Comparison of ENCODE assay signal across 8 cellular contexts in genomic region chr11:66676279-66676919, GRCh38. TPM values are rescaled to one million over a fixed set of nuclear protein-coding genes. Genes with fewer than 3 reads are reported as not detected.
A peak's percentile ranks its signal among the peaks of the same experiment; 100 is the strongest.
DNase-seq lines count a peak whose midpoint lies in the region; TF ChIP-seq lines count a peak whose summit lies in the region.

No MANE protein-coding gene starts in this region.

- H3K9me3 ChIP-seq in NT2/D1 (ENCODE audit: insufficient read depth, low read length), result peaks cover 6% of the 10 kb centered on the region; the same call in 1 of the 2 replicates
- no peaks in the 10 kb centered on the region for H3K9me3 ChIP-seq in ectodermal cell (ENCODE audit: control insufficient read depth, low read length)
- no peaks in the 10 kb centered on the region for H3K9me3 ChIP-seq in MM.1S (replicated peaks; ENCODE audit: insufficient read depth, low read length)

- peaks cover 33% of the 10 kb centered on the region for H3K79me2 ChIP-seq in MM.1S (ENCODE audit: low read length)

- H3F3A ChIP-seq in MM.1S (ENCODE audit: insufficient read depth, low read length), result peaks cover 11% of the 10 kb centered on the region

- no peak overlapping the region for H3K27ac ChIP-seq in ectodermal cell (ENCODE audit: insufficient read depth, low read depth, low read length, poor library complexity, severe bottlenecking)
- no peak overlapping the region for H3K27ac ChIP-seq in MM.1S (ENCODE audit: low read length)

- no peaks in the 10 kb centered on the region for H4K20me1 ChIP-seq in MM.1S (ENCODE audit: insufficient read depth, low read length)

- H3K4me1 Mint-ChIP-seq in progenitor cell of endocrine pancreas (ENCODE audit: low read depth), result peaks cover 26% of the 10 kb centered on the region

- H3K4me1 ChIP-seq in NT2/D1 (ENCODE audit: insufficient read depth, insufficient read length) (no peaks in the 10 kb centered on the region), ectodermal cell (ENCODE audit: control insufficient read depth, insufficient read depth, low read length) (peaks cover 7% of the 10 kb centered on the region), MM.1S (ENCODE audit: low read length) (no peaks in the 10 kb centered on the region)

- in situ Hi-C loops in ACHN (cut with HindIII; ENCODE audit: low pct_ligation_motif_present, low pct_unique_long_range_greater_than_20kb, low sequenced_read_pairs), result loop anchor here (25.0 kb wide), 1 partner anchor 264 kb away; the partner anchor contains the start of gene NPAS4

- H3K27me3 ChIP-seq in GM06990 (replicated peaks; ENCODE audit: control insufficient read depth, insufficient read depth, low read length) (no peaks in the 10 kb centered on the region), NT2/D1 (ENCODE audit: insufficient read depth, insufficient read length) (no peaks in the 10 kb centered on the region), ectodermal cell (ENCODE audit: control insufficient read depth, insufficient read depth, low read length, poor library complexity, severe bottlenecking) (no peaks in the 10 kb centered on the region), MM.1S (replicated peaks; ENCODE audit: insufficient read depth, low read length) (no peaks in the 10 kb centered on the region)

- H3K4me3 ChIP-seq in GM06990 (replicated peaks; ENCODE audit: low read depth, low read length), result peak overlapping the region; percentile 21
- peak overlapping the region; percentile 88 for H3K4me3 ChIP-seq in NT2/D1 (ENCODE audit: insufficient read length, low read depth)
- peak overlapping the region; percentile 61 for H3K4me3 ChIP-seq in ectodermal cell (ENCODE audit: insufficient read depth, low read depth, low read length)
- H3K4me3 ChIP-seq in MM.1S (ENCODE audit: low read length), result no peak overlapping the region

- DNase-seq in GM06990 (ENCODE audit: extremely low read depth, insufficient read length) (no peak), NT2/D1 (ENCODE audit: low read depth, low spot score) (no peak), progenitor cell of endocrine pancreas (ENCODE audit: low spot score, unreplicated experiment) (no peak), epidermal melanocyte (ENCODE audit: insufficient read length, low spot score) (no peak), EL (no peak), MM.1S (no peak), ACHN (no peak)

- WGBS in ectodermal cell, 2 experiments, result 87 to 89% methylated on average over 16 of the region's 16 CpGs

- peak overlapping the region; percentile 100 for H3K27ac Mint-ChIP-seq in progenitor cell of endocrine pancreas

- no peaks in the 10 kb centered on the region for H3K9me2 ChIP-seq in MM.1S (replicated peaks; ENCODE audit: insufficient read depth, low read length)

- peak overlapping the region; percentile 96 for H3K4me3 Mint-ChIP-seq in progenitor cell of endocrine pancreas (ENCODE audit: low read depth)

- no peaks in the 10 kb centered on the region for H3K9me3 Mint-ChIP-seq in progenitor cell of endocrine pancreas (ENCODE audit: low read depth)

- H3K36me3 ChIP-seq in GM06990 (ENCODE audit: control insufficient read depth, insufficient read depth, low read length) (no peaks in the 10 kb centered on the region; the same call in none of the 2 replicates), NT2/D1 (ENCODE audit: insufficient read depth, insufficient read length, low read length) (peaks cover 21% of the 10 kb centered on the region), ectodermal cell (ENCODE audit: control insufficient read depth, insufficient read depth, low read length) (no peaks in the 10 kb centered on the region), MM.1S (replicated peaks; ENCODE audit: insufficient read depth, low read length) (no peaks in the 10 kb centered on the region)

- no peak overlapping the region for H3K4me2 ChIP-seq in MM.1S (ENCODE audit: low read depth, low read length)

- no peaks in the 10 kb centered on the region for H3K27me3 Mint-ChIP-seq in progenitor cell of endocrine pancreas

- H3K9ac ChIP-seq in NT2/D1 (ENCODE audit: insufficient read length, low read depth) (peak overlapping the region; percentile 26), MM.1S (ENCODE audit: low read length) (no peak overlapping the region)

- TF ChIP-seq CTCF in GM06990 (IDR thresholded peaks at IDR 0.05; ENCODE audit: insufficient read depth, low read length, poor library complexity, severe bottlenecking), result no peak
- TF ChIP-seq CTCF in progenitor cell of endocrine pancreas (IDR thresholded peaks at IDR 0.05; ENCODE audit: unreplicated experiment), result no peak
- TF ChIP-seq CTCF in MM.1S (IDR thresholded peaks at IDR 0.05; ENCODE audit: low read length), result no peak

- peaks cover 11% of the 10 kb centered on the region for H3K36me3 Mint-ChIP-seq in progenitor cell of endocrine pancreas (ENCODE audit: insufficient read depth)

- H2AFZ ChIP-seq in MM.1S (ENCODE audit: low read length), result no peak overlapping the region

RNA-seq across cellular contexts. Expression of gene RBM4B, which starts 1.3 kb away (rescaled TPM):
- 48.5 TPM for polyA plus RNA-seq in ectodermal cell (2013, experiment 1 of 4)
- 46.7 TPM for polyA plus RNA-seq in ectodermal cell (2013, experiment 2 of 4)
- polyA plus RNA-seq in ectodermal cell (2013, experiment 3 of 4), result 41.7 TPM
- polyA plus RNA-seq in ectodermal cell (2013, experiment 4 of 4), result 48.1 TPM
- 71.0 and 71.7 TPM in 2 replicates for total RNA-seq in progenitor cell of endocrine pancreas

RNA-seq across cellular contexts. Expression of gene RBM4, which starts 37.9 kb away (rescaled TPM):
- polyA plus RNA-seq in ectodermal cell (2013, experiment 1 of 4), result 228 TPM
- polyA plus RNA-seq in ectodermal cell (2013, experiment 2 of 4), result 223 TPM
- polyA plus RNA-seq in ectodermal cell (2013, experiment 3 of 4), result 188 TPM
- polyA plus RNA-seq in ectodermal cell (2013, experiment 4 of 4), result 230 TPM
- total RNA-seq in progenitor cell of endocrine pancreas, result 239 and 258 TPM in 2 replicates

RNA-seq across cellular contexts. Expression of gene SPTBN2, which starts 52.6 kb away (rescaled TPM):
- 36.8 TPM for polyA plus RNA-seq in ectodermal cell (2013, experiment 1 of 4)
- polyA plus RNA-seq in ectodermal cell (2013, experiment 2 of 4), result 48.4 TPM
- polyA plus RNA-seq in ectodermal cell (2013, experiment 3 of 4), result 32.4 TPM
- 41.4 TPM for polyA plus RNA-seq in ectodermal cell (2013, experiment 4 of 4)
- total RNA-seq in progenitor cell of endocrine pancreas, result 54.0 and 55.0 TPM in 2 replicates

RNA-seq across cellular contexts. Expression of gene RBM14, which starts 60.0 kb away (rescaled TPM):
- polyA plus RNA-seq in ectodermal cell (2013, experiment 1 of 4), result 98.4 TPM
- polyA plus RNA-seq in ectodermal cell (2013, experiment 2 of 4), result 96.9 TPM
- 55.0 TPM for polyA plus RNA-seq in ectodermal cell (2013, experiment 3 of 4)
- 59.7 TPM for polyA plus RNA-seq in ectodermal cell (2013, experiment 4 of 4)
- total RNA-seq in progenitor cell of endocrine pancreas, result 119 and 124 TPM in 2 replicates
